In the genomic region with DNA sequence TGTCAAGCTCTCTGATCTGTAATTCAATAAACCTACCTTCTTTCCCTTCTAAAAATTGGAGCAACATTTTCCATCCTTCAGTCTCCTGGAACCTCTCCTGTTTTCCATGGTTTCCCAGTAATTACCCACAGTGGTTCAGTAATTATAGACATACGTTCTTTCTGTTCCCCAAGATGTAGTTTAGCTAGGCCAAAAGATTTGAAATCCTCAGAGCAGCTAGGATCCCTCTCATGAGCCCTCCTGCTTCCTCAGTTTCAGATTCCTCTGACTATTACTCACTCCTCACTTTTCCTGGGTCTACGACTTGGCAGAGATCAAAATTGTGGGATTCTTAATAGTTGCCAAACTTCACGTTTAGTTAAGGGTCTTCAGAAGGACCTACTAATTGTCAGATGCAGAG, we compare ENCODE assay signal across 1 cellular context.
TF ChIP-seq lines count a peak whose summit lies in the region.

No MANE protein-coding gene starts in this region.

TF ChIP-seq in H1, 55 proteins besides CTCF, POLR2A, EP300 and RAD21 (continued from another document):
- TF ChIP-seq RBBP5 (IDR thresholded peaks at IDR 0.05; ENCODE audit: borderline replicate concordance, low read depth, low read length) (no peak), SAP30 (IDR thresholded peaks at IDR 0.05; ENCODE audit: insufficient read depth, insufficient replicate concordance, low read length) (no peak), NRF1 (IDR thresholded peaks at IDR 0.05; ENCODE audit: low read depth, low read length) (no peak), CBX5 (IDR thresholded peaks at IDR 0.05; ENCODE audit: low read depth, low read length) (no peak)
